ENCODE assay signal across 8 cellular contexts in the genomic region with DNA sequence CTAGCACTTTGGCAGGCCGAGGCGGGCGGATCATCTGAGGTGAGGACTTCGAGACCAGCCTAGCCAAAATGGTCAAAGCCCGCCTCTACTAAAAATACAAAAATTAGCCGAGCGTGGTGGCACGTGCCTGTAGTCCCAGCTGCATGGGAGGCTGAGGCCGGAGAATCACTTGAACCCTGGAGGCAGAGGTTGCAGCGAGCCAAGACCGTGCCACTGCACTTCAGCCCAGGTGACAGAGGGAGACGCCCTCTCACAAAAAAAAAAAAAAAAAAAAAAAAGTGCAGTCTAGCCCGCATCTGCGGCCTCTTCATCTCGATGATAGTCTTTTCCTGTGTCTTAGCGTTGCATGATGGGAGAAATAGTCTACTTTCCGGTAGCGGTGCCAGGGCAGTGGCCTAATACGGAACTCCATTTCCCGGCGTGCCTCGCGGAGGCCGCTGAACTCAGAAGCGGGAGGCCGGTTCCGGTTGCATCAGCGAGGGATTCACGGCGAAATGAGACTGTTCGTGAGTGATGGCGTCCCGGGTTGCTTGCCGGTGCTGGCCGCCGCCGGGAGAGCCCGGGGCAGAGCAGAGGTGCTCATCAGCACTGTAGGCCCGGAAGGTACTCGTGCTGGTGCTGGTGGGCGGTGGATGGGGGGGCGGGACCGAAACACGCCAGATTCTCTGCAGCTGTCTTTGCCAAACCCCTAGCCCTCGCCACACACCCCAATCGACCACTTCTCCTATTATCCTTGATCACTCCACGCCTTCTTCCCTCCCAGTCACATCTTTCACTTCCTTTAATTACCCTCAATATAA.
A peak's percentile ranks its signal among the peaks of the same experiment; 100 is the strongest.
DNase-seq lines count a peak whose midpoint lies in the region; ATAC-seq and TF ChIP-seq lines count a peak whose summit lies in the region.

A gene (plus strand): TSS at position 472 of the 800 bp plus-strand sequence. CDS start 23 bp downstream, at position 495.

- H3K4me3 ChIP-seq in NB4 (ENCODE audit: low read depth, low read length) (peak within 1 kb of the TSS; percentile 99), SK-N-MC (peak within 1 kb of the TSS; percentile 99)

- no peaks in the 10 kb centered on the region for H3K27me3 Mint-ChIP-seq in activated naive CD4-positive, alpha-beta T cell treated with anti-CD3 and anti-CD28 coated beads, Interleukin-2, amount 10 ng/mL, durations not matched to agents 7 days and 5 days

- peak; percentile 97 for ATAC-seq in HG02571 (IDR thresholded peaks at IDR 0.05; ENCODE audit: unreplicated experiment)

- H3K4me3 Mint-ChIP-seq in activated naive CD4-positive, alpha-beta T cell treated with anti-CD3 and anti-CD28 coated beads, Interleukin-2, amount 10 ng/mL, durations not matched to agents 7 days and 5 days: peak within 1 kb of the TSS; percentile 83

- POLR2A ChIA-PET in GM10248 (lab: Yijun Ruan, JAX): interaction anchor here (0.6 kb wide), 2 partner anchors 274 to 352 kb away, joined by 3 to 5 read pairs; no protein-coding TSS in a partner anchor

- peak within 1 kb of the TSS; percentile 92 for H3K27ac ChIP-seq in SK-N-MC

- DNase-seq in GM10248 (ENCODE audit: extremely low spot score): peak; percentile 94
- peak; percentile 98 for DNase-seq in NB4 (ENCODE audit: low read depth)
- DNase-seq in SK-N-MC (ENCODE audit: low read depth, low spot score): peak; percentile 93
- peak; percentile 96 for DNase-seq in activated naive CD4-positive, alpha-beta T cell treated with anti-CD3 and anti-CD28 coated beads, Interleukin-2, amount 10 ng/mL, durations not matched to agents 7 days and 5 days
- peak; percentile 91 for DNase-seq in germinal center (ENCODE audit: low spot score)
- peak; percentile 78 for DNase-seq in non-pigmented ciliary epithelial cell (ENCODE audit: low read depth)
- peak; percentile 99 for DNase-seq in superior temporal gyrus (ENCODE audit: extremely low spot score)

- H3K9ac ChIP-seq in SK-N-MC (ENCODE audit: insufficient read length): peak within 1 kb of the TSS; percentile 96

- no peaks in the 10 kb centered on the region for H3K9me3 ChIP-seq in SK-N-MC (ENCODE audit: low read depth, low read length)

- peak within 1 kb of the TSS; percentile 90 for H3K27ac Mint-ChIP-seq in activated naive CD4-positive, alpha-beta T cell treated with anti-CD3 and anti-CD28 coated beads, Interleukin-2, amount 10 ng/mL, durations not matched to agents 7 days and 5 days

- H3K9me3 Mint-ChIP-seq in activated naive CD4-positive, alpha-beta T cell treated with anti-CD3 and anti-CD28 coated beads, Interleukin-2, amount 10 ng/mL, durations not matched to agents 7 days and 5 days: no peaks in the 10 kb centered on the region

- peak; percentile 48 for TF ChIP-seq POLR2A in NB4 (IDR thresholded peaks at IDR 0.05; ENCODE audit: extremely low read depth, insufficient read length)

- CTCF ChIA-PET in GM10248 (lab: Yijun Ruan, JAX): interaction anchor here (0.9 to 2.3 kb wide), 6 partner anchors 11 to 275 kb away, joined by 3 to 5 read pairs (median 3); no protein-coding TSS in a partner anchor
- CTCF ChIA-PET in activated naive CD4-positive, alpha-beta T cell treated with anti-CD3 and anti-CD28 coated beads, Interleukin-2, amount 10 ng/mL, durations not matched to agents 7 days and 5 days (lab: Charles Lee): interaction anchor here (1.0 to 3.8 kb wide), 3 partner anchors 9 to 11 kb away, joined by 6 to 15 read pairs (median 13); no protein-coding TSS in a partner anchor

- TF ChIP-seq CTCF in GM10248 (IDR thresholded peaks at IDR 0.05; ENCODE audit: control extremely low read depth, extremely low read depth, low read depth, missing control alignments) (no peak), NB4 (IDR thresholded peaks at IDR 0.05; ENCODE audit: low read depth, low read length) (peak; percentile 47)

- H3K36me3 ChIP-seq in SK-N-MC (ENCODE audit: insufficient read depth, low read length): peaks cover 43% of the 10 kb centered on the region

- H3K4me1 Mint-ChIP-seq in activated naive CD4-positive, alpha-beta T cell treated with anti-CD3 and anti-CD28 coated beads, Interleukin-2, amount 10 ng/mL, durations not matched to agents 7 days and 5 days: peaks cover 31% of the 10 kb centered on the region

- H3K36me3 Mint-ChIP-seq in activated naive CD4-positive, alpha-beta T cell treated with anti-CD3 and anti-CD28 coated beads, Interleukin-2, amount 10 ng/mL, durations not matched to agents 7 days and 5 days: peaks cover 33% of the 10 kb centered on the region

Comparison
In these comparisons a context has a peak if more than half of its experiments do, and no peak if none do; other contexts are left out.
1. Peak in every context shown above with its lines: DNase-seq, ATAC-seq, H3K4me3 ChIP-seq and H3K27ac ChIP-seq.